8 cellular contexts compared by ENCODE assay signal in the genomic region with DNA sequence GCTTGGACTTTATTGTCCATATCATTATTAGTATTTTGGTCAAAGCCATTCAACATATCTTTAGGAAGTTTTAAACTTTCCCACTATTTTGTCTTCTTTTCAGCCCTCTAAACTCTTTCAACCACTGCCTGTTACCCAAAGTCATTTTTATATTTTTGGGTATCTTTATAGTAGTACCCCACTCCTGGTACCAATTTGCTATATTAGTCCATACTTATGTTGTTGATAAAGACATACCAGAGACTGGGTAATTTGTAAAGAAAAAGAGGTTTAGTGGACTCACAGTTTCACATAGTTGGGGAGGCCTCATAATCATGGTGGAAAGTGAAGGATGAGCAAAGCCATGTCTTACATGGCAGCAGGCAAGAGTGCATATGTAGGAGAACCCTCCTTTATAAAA.
"Had no signal": no experiment of that assay in that cellular context is flagged by ENCODE, and none has a peak within 500 bp of the region (broad histone marks: within the 10 kb centered on the region; RNA-seq: fewer than 3 reads in every experiment).

No MANE protein-coding gene starts in this region.

- FAIRE-seq: G401.6, GM12878, GM12891, GM12892, GM18507, GM19239 had no signal

- DNase-seq: GDM1, GF-D8 had no signal

- H3K4me3 ChIP-seq: GM12878 had no signal

- ATAC-seq: GM12878 had no signal
